ENCODE assay signal across 9 cellular contexts in the genomic region with DNA sequence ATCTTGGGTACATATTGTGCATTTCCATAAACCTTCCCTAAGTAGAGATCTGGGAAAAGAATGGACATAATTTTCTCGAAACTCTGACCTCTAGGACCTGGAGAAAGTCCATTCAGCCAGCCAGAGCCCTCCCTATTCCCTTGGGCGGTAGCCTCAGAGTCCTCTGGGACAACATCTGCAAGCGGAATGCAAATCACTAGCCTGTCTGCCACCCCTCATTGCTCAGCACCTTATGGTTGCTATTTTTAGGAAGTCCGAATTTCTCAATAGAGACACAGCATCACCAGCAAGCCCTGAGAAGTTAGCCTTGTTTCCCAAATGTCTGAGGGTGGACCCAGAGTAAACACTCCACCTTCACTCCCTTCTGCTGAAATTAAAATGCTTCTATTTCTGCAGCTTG. TPM values are rescaled to one million over a fixed set of nuclear protein-coding genes. Genes with fewer than 3 reads are reported as not detected.
DNase-seq lines count a peak whose midpoint lies in the region; ATAC-seq and TF ChIP-seq lines count a peak whose summit lies in the region.
"Had no signal": no experiment of that assay in that cellular context is flagged by ENCODE, and none has a peak within 500 bp of the region (broad histone marks: within the 10 kb centered on the region; RNA-seq: fewer than 3 reads in every experiment).

No MANE protein-coding gene starts in this region.

- no peaks in the 10 kb centered on the region for H3K36me3 Mint-ChIP-seq in activated naive CD4-positive, alpha-beta T cell treated with anti-CD3 and anti-CD28 coated beads, Interleukin-2, amount 50 U/mL, for 72 hours
- H3K36me3 Mint-ChIP-seq: CD4-positive, CD25-positive, alpha-beta regulatory T cell had no signal

- H3K4me3 ChIP-seq in cardiac fibroblast (replicated peaks in 1 of 2; ENCODE audit: low read depth in 2 of 2, low read length in 2 of 2), result no peak overlapping the region

- H3K9me3 Mint-ChIP-seq in activated naive CD4-positive, alpha-beta T cell treated with anti-CD3 and anti-CD28 coated beads, Interleukin-2, amount 50 U/mL, for 72 hours, result no peaks in the 10 kb centered on the region

- DNase-seq in AG08395 (ENCODE audit: low spot score) (peak; percentile 67), cardiac fibroblast (ENCODE audit: low read depth in 2 of 2) (peak; percentile 85 to 98), putamen (ENCODE audit: low spot score) (peak; percentile 31), OCI-M2 (lab: John Stamatoyannopoulos, UW; ENCODE audit: unreplicated experiment) (no peak), activated gamma-delta T cell (lab: John Stamatoyannopoulos, UW) (no peak)
- no peak for DNase-seq in activated naive CD4-positive, alpha-beta T cell treated with anti-CD3 and anti-CD28 coated beads, Interleukin-2, amount 50 U/mL, for 72 hours (ENCODE audit: low spot score in 2 of 2)
- DNase-seq: CD4-positive, CD25-positive, alpha-beta regulatory T cell had no signal

- peak; percentile 56 for ATAC-seq in GM19452 (IDR thresholded peaks at IDR 0.05; ENCODE audit: unreplicated experiment)
- ATAC-seq in HG03354 (IDR thresholded peaks at IDR 0.05; ENCODE audit: poor library complexity, severe bottlenecking, unreplicated experiment), result peak; percentile 84
- no peak for ATAC-seq in activated naive CD4-positive, alpha-beta T cell treated with anti-CD3 and anti-CD28 coated beads, Interleukin-2, amount 50 U/mL, for 72 hours

- no peak for TF ChIP-seq CTCF in cardiac fibroblast (IDR thresholded peaks at IDR 0.05; ENCODE audit: low read depth, low read length)

- no peak overlapping the region for H3K27ac Mint-ChIP-seq in activated naive CD4-positive, alpha-beta T cell treated with anti-CD3 and anti-CD28 coated beads, Interleukin-2, amount 50 U/mL, for 72 hours

RNA-seq across cellular contexts. Expression of a gene that starts 17.6 kb away (rescaled TPM):
- total RNA-seq in activated naive CD4-positive, alpha-beta T cell treated with anti-CD3 and anti-CD28 coated beads, Interleukin-2, amount 50 U/mL, for 72 hours, result 100 to 1,000 TPM; 159 to 191 TPM

Comparison
In these comparisons a context has a peak if more than half of its experiments do, and no peak if none do; other contexts are left out.
1. DNase-seq: peak in AG08395 (single experiment), cardiac fibroblast (2 of 2) and putamen (single experiment); none in OCI-M2 (single experiment), activated naive CD4-positive, alpha-beta T cell treated with anti-CD3 and anti-CD28 coated beads, Interleukin-2, amount 50 U/mL, for 72 hours (0 of 2) and activated gamma-delta T cell (single experiment).
2. ATAC-seq: peak in GM19452 (single experiment) and HG03354 (single experiment); none in activated naive CD4-positive, alpha-beta T cell treated with anti-CD3 and anti-CD28 coated beads, Interleukin-2, amount 50 U/mL, for 72 hours (0 of 2).